Comparison of ENCODE assay signal across 1 cellular context in the genomic region with DNA sequence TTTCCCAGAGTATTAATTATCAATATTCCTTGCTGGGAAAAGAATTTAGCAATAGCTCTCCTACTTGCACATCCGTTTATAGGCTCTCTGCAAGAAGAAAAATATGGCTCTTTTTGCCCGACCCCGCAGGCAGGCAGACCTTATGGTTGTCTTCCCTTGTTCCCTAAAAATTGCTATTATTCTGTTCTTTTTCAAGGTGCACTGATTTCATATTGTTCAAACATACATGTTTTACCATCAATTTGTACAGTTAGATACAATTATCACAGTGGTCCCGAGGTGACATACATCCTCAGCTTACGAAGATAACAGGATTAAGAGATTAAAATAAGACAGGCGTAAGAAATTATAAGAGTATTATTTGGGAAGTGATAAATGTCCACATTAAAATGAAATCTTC. TPM values are rescaled to one million over a fixed set of nuclear protein-coding genes. Genes with fewer than 3 reads are reported as not detected.
"Had no signal": no experiment of that assay in that cellular context is flagged by ENCODE, and none has a peak within 500 bp of the region (broad histone marks: within the 10 kb centered on the region; RNA-seq: fewer than 3 reads in every experiment).

No MANE protein-coding gene starts in this region.

RNA-seq across cellular contexts. Expression of gene HTR1D, which starts 6.7 kb away (rescaled TPM):
- polyA plus RNA-seq: IgD-negative memory B cell had no signal
